ENCODE assay signal across 8 cellular contexts in genomic region chr9:72586388-72587160, GRCh38.
DNase-seq lines count a peak whose midpoint lies in the region; ATAC-seq and TF ChIP-seq lines count a peak whose summit lies in the region.

No MANE protein-coding gene starts in this region.

- H3K4me1 ChIP-seq in MM.1S (ENCODE audit: low read length) (no peaks in the 10 kb centered on the region), endodermal cell (ENCODE audit: control insufficient read depth, insufficient read depth, low read length) (no peaks in the 10 kb centered on the region)

- ATAC-seq in Right ventricle myocardium inferior (peak; percentile 46), left ventricle myocardium superior (peak; percentile 48)
- ATAC-seq in activated T-cell treated with anti-CD3 and anti-CD28 coated beads, Interleukin-2, amount 50 U/mL, for 4 hours: peak; percentile 70 to 81

- 93 to 100% methylated on average over 1 to 5 of the region's 5 CpGs for WGBS in endodermal cell (ENCODE audit: insufficient coverage in 1 of 2, insufficient read length in 1 of 2), 2 experiments

- DNase-seq in Right ventricle myocardium inferior (ENCODE audit: missing footprints): no peak
- DNase-seq in cardiac septum (ENCODE audit: low spot score): no peak
- peak; percentile 76 for DNase-seq in LoVo (ENCODE audit: low spot score)
- peak; percentile 10 for DNase-seq in activated T-cell treated with anti-CD3 and anti-CD28 coated beads, Interleukin-2, amount 50 U/mL, for 4 hours
- DNase-seq in left ventricle myocardium superior: no peak
- DNase-seq in MM.1S: no peak
- no peak for DNase-seq in endodermal cell
- no peak for DNase-seq in activated CD8-positive, alpha-beta memory T cell treated with anti-CD3 and anti-CD28 coated beads, Interleukin-2, amount 50 U/mL, for 48 hours

- H3K4me1 Mint-ChIP-seq in activated T-cell treated with anti-CD3 and anti-CD28 coated beads, Interleukin-2, amount 50 U/mL, for 4 hours (ENCODE audit: low read depth): peaks cover 30% of the 10 kb centered on the region
- H3K4me1 Mint-ChIP-seq in endodermal cell: no peaks in the 10 kb centered on the region

- intact Hi-C loops in Right ventricle myocardium inferior (cut with DNase I): no loop called here
- intact Hi-C loops in cardiac septum (cut with DNase I): no loop called here
- intact Hi-C loops in left ventricle myocardium superior (cut with micrococcal nuclease): no loop called here

- TF ChIP-seq CTCF in MM.1S (IDR thresholded peaks at IDR 0.05; ENCODE audit: low read length) (no peak), endodermal cell (conservative IDR thresholded peaks at IDR 0.05) (no peak)

- H3K9ac ChIP-seq in MM.1S (ENCODE audit: low read length): no peak overlapping the region
- no peak overlapping the region for H3K9ac ChIP-seq in endodermal cell (ENCODE audit: extremely low read depth, low read length, poor library complexity, severe bottlenecking)

- H3K27ac Mint-ChIP-seq in endodermal cell: no peak overlapping the region

- no peaks in the 10 kb centered on the region for H4K20me1 ChIP-seq in MM.1S (ENCODE audit: insufficient read depth, low read length)

- H3K36me3 Mint-ChIP-seq in activated T-cell treated with anti-CD3 and anti-CD28 coated beads, Interleukin-2, amount 50 U/mL, for 4 hours (ENCODE audit: insufficient read depth): no peaks in the 10 kb centered on the region
- no peaks in the 10 kb centered on the region for H3K36me3 Mint-ChIP-seq in endodermal cell (ENCODE audit: low read depth)

- no peak overlapping the region for H3K4me2 ChIP-seq in MM.1S (ENCODE audit: low read depth, low read length)

- H3K79me2 ChIP-seq in MM.1S (ENCODE audit: low read length): no peaks in the 10 kb centered on the region

- H3K36me3 ChIP-seq in MM.1S (replicated peaks; ENCODE audit: insufficient read depth, low read length) (no peaks in the 10 kb centered on the region), endodermal cell (ENCODE audit: control insufficient read depth, insufficient read depth, low read length) (no peaks in the 10 kb centered on the region)

- H2AFZ ChIP-seq in MM.1S (ENCODE audit: low read length): no peak overlapping the region

- H3K9me3 Mint-ChIP-seq in activated T-cell treated with anti-CD3 and anti-CD28 coated beads, Interleukin-2, amount 50 U/mL, for 4 hours: no peaks in the 10 kb centered on the region
- H3K9me3 Mint-ChIP-seq in endodermal cell: no peaks in the 10 kb centered on the region

- no peaks in the 10 kb centered on the region for H3K9me2 ChIP-seq in MM.1S (replicated peaks; ENCODE audit: insufficient read depth, low read length)

- H3K27me3 ChIP-seq in MM.1S (replicated peaks; ENCODE audit: insufficient read depth, low read length) (no peaks in the 10 kb centered on the region), endodermal cell (ENCODE audit: control insufficient read depth, insufficient read depth, low read length, poor library complexity, severe bottlenecking) (no peaks in the 10 kb centered on the region)

- H3K4me3 ChIP-seq in MM.1S (ENCODE audit: low read length): no peak overlapping the region
- no peak overlapping the region for H3K4me3 ChIP-seq in endodermal cell (ENCODE audit: low read length)

- no peaks in the 10 kb centered on the region for H3K27me3 Mint-ChIP-seq in activated T-cell treated with anti-CD3 and anti-CD28 coated beads, Interleukin-2, amount 50 U/mL, for 4 hours (ENCODE audit: low read depth)
- no peaks in the 10 kb centered on the region for H3K27me3 Mint-ChIP-seq in endodermal cell (ENCODE audit: insufficient read depth)

- H3K27ac ChIP-seq in MM.1S (ENCODE audit: low read length): no peak overlapping the region
- no peak overlapping the region for H3K27ac ChIP-seq in endodermal cell (ENCODE audit: low read depth, low read length)

- H3F3A ChIP-seq in MM.1S (ENCODE audit: insufficient read depth, low read length): no peaks in the 10 kb centered on the region

- no peak overlapping the region for H3K4me3 Mint-ChIP-seq in activated T-cell treated with anti-CD3 and anti-CD28 coated beads, Interleukin-2, amount 50 U/mL, for 4 hours
- no peak overlapping the region for H3K4me3 Mint-ChIP-seq in endodermal cell

- H3K9me3 ChIP-seq in MM.1S (replicated peaks; ENCODE audit: insufficient read depth, low read length) (no peaks in the 10 kb centered on the region), endodermal cell (ENCODE audit: control insufficient read depth, low read length) (no peaks in the 10 kb centered on the region)

Comparison
In these comparisons a context has a peak if more than half of its experiments do, and no peak if none do; other contexts are left out.
1. DNase-seq: peak in LoVo (single experiment) and activated T-cell treated with anti-CD3 and anti-CD28 coated beads, Interleukin-2, amount 50 U/mL, for 4 hours (single experiment); none in Right ventricle myocardium inferior (single experiment), cardiac septum (single experiment), left ventricle myocardium superior (single experiment), MM.1S (single experiment), endodermal cell (single experiment) and activated CD8-positive, alpha-beta memory T cell treated with anti-CD3 and anti-CD28 coated beads, Interleukin-2, amount 50 U/mL, for 48 hours (single experiment).
2. Peak in every context shown above with its lines, with median percentiles within 50 percentile points of each other: ATAC-seq.